ENCODE assay signal across 11 cellular contexts in the genomic region with DNA sequence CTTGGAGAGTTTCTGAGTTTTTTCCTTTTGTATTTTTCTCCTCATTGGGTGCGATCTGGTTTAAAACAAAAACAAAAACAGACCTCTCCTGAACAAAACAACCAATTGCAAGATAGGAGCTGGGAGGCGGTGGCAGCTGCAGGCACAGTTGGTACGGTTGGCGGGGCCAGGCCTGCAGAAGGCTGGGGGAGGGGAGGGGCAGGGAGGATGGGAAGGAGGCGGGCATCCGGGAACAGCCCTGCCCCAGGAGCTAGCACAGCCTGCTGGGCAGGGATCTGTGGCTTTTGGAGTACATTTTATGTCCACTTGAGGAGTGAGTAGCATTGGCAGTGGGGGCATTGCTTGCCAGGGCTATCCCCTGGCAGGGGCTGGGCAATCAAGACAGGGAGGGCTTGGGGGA. TPM values are rescaled to one million over a fixed set of nuclear protein-coding genes. Genes with fewer than 3 reads are reported as not detected.
DNase-seq lines count a peak whose midpoint lies in the region; ATAC-seq and TF ChIP-seq lines count a peak whose summit lies in the region.
"Had no signal": no experiment of that assay in that cellular context is flagged by ENCODE, and none has a peak within 500 bp of the region (broad histone marks: within the 10 kb centered on the region; RNA-seq: fewer than 3 reads in every experiment).

No MANE protein-coding gene starts in this region.

- H3K36me3 ChIP-seq in BLaER1 = no peaks in the 10 kb centered on the region
- H3K36me3 ChIP-seq in mucosa of descending colon (ENCODE audit: low read depth) = no peaks in the 10 kb centered on the region
- no peaks in the 10 kb centered on the region for H3K36me3 ChIP-seq in CD8-positive, alpha-beta memory T cell (ENCODE audit: insufficient read depth, low read length)
- H3K36me3 ChIP-seq: uterus had no signal

- H3K4me1 ChIP-seq in BLaER1 (peaks cover 51% of the 10 kb centered on the region), mucosa of descending colon (ENCODE audit: low read depth) (peaks cover 25% of the 10 kb centered on the region)
- no peaks in the 10 kb centered on the region for H3K4me1 ChIP-seq in CD8-positive, alpha-beta memory T cell (ENCODE audit: insufficient read depth, low read length)
- H3K4me1 ChIP-seq: uterus had no signal

- H3K9me3 Mint-ChIP-seq in CD8-positive, alpha-beta memory T cell = no peaks in the 10 kb centered on the region

- H3K27me3 ChIP-seq in BLaER1 = no peaks in the 10 kb centered on the region
- no peaks in the 10 kb centered on the region for H3K27me3 ChIP-seq in CD8-positive, alpha-beta memory T cell (ENCODE audit: insufficient read depth, low read length, poor library complexity, severe bottlenecking)
- H3K27me3 ChIP-seq: uterus had no signal

- H3K4me3 Mint-ChIP-seq in CD8-positive, alpha-beta memory T cell = peak overlapping the region in 2 of 7 donors; percentile 46 to 61

- no peaks in the 10 kb centered on the region for H4K20me1 ChIP-seq in BLaER1

- H3K27me3 Mint-ChIP-seq in CD8-positive, alpha-beta memory T cell = peaks cover 12 to 34% of the 10 kb centered on the region in 2 donors

- H3K27ac Mint-ChIP-seq in CD8-positive, alpha-beta memory T cell = no peak overlapping the region

- intact Hi-C loops in mucosa of descending colon (cut with DNase I, micrococcal nuclease) = no loop called here

- POLR2A ChIA-PET in CD8-positive, alpha-beta memory T cell (lab: Charles Lee) = no interaction called here

- no peaks in the 10 kb centered on the region for H3K9me3 ChIP-seq in BLaER1
- H3K9me3 ChIP-seq in mucosa of descending colon = no peaks in the 10 kb centered on the region
- no peaks in the 10 kb centered on the region for H3K9me3 ChIP-seq in CD8-positive, alpha-beta memory T cell (ENCODE audit: low read length)
- H3K9me3 ChIP-seq: uterus had no signal

- CTCF ChIA-PET in CD8-positive, alpha-beta memory T cell (lab: Charles Lee) = no interaction called here

- ATAC-seq in mucosa of descending colon (peak; percentile 84), GM21619 (IDR thresholded peaks at IDR 0.05; ENCODE audit: unreplicated experiment) (no peak)

- peaks cover 0 to 7% (median 5%) of the 10 kb centered on the region in 3 donors for H3K4me1 Mint-ChIP-seq in CD8-positive, alpha-beta memory T cell

- TF ChIP-seq CTCF in mucosa of descending colon (IDR thresholded peaks at IDR 0.05) = no peak

- DNase-seq in NCI-H2029 (lab: John Stamatoyannopoulos, UW) (peak; percentile 94), caudate nucleus (lab: John Stamatoyannopoulos, UW) (peak in 59 of 61 donors; percentile 10 to 93 (median 74)), mucosa of descending colon (peak; percentile 84 to 90 (median 90)), EL (no peak)
- no peak for DNase-seq in CD8-positive, alpha-beta memory T cell
- no peak for DNase-seq in central memory CD4-positive, alpha-beta T cell
- DNase-seq: activated T-cell treated with anti-CD3 and anti-CD28 coated beads, Interleukin-2, amount 50 U/mL, for 48 hours; uterus had no signal

- H3K4me3 ChIP-seq in BLaER1 (no peak overlapping the region), mucosa of descending colon (no peak overlapping the region)
- H3K4me3 ChIP-seq in CD8-positive, alpha-beta memory T cell (ENCODE audit: low read length) = no peak overlapping the region
- H3K4me3 ChIP-seq: K562, uterus had no signal

- H3K27ac ChIP-seq in BLaER1 (peak overlapping the region; percentile 88), caudate nucleus (ENCODE audit: low read depth, low read length) (peak overlapping the region; percentile 96)
- H3K27ac ChIP-seq in CD8-positive, alpha-beta memory T cell (ENCODE audit: low read depth, low read length) = no peak overlapping the region
- H3K27ac ChIP-seq: uterus had no signal

- peak overlapping the region; percentile 81 for H3K4me2 ChIP-seq in BLaER1

- no peak overlapping the region for H3K9ac ChIP-seq in BLaER1

- H3K36me3 Mint-ChIP-seq in CD8-positive, alpha-beta memory T cell = no peaks in the 10 kb centered on the region

RNA-seq across cellular contexts. Expression of a gene that starts 5.2 kb away (rescaled TPM):
- total RNA-seq in mucosa of descending colon = 10 to 100 TPM; 11.4 to 30.8 (median 28.8) TPM
- not detected for total RNA-seq in CD8-positive, alpha-beta memory T cell
- polyA plus RNA-seq in CD8-positive, alpha-beta memory T cell = not detected
- total RNA-seq: K562 had no signal
- polyA plus RNA-seq: K562 had no signal

RNA-seq across cellular contexts. Expression of a gene that starts 38.5 kb away (rescaled TPM):
- total RNA-seq in mucosa of descending colon = 1 to 10 TPM; 1.0 to 4.8 (median 1.1) TPM
- not detected for total RNA-seq in CD8-positive, alpha-beta memory T cell
- polyA plus RNA-seq in CD8-positive, alpha-beta memory T cell = not detected
- polyA plus RNA-seq: K562 had no signal

Comparison
In these comparisons a context has a peak if more than half of its experiments do, and no peak if none do; other contexts are left out.
1. DNase-seq: peak in NCI-H2029 (single experiment), caudate nucleus (59 of 61) and mucosa of descending colon (3 of 3); none in CD8-positive, alpha-beta memory T cell (0 of 5), EL (single experiment) and central memory CD4-positive, alpha-beta T cell (single experiment).
2. RNA of a gene that starts 5.2 kb away (total RNA-seq): 11.4 to 30.8 TPM in mucosa of descending colon; not detected in CD8-positive, alpha-beta memory T cell; every median in the first group is over 10 times any median in the second.